Comparison of ENCODE assay signal across 8 cellular contexts in the genomic region with DNA sequence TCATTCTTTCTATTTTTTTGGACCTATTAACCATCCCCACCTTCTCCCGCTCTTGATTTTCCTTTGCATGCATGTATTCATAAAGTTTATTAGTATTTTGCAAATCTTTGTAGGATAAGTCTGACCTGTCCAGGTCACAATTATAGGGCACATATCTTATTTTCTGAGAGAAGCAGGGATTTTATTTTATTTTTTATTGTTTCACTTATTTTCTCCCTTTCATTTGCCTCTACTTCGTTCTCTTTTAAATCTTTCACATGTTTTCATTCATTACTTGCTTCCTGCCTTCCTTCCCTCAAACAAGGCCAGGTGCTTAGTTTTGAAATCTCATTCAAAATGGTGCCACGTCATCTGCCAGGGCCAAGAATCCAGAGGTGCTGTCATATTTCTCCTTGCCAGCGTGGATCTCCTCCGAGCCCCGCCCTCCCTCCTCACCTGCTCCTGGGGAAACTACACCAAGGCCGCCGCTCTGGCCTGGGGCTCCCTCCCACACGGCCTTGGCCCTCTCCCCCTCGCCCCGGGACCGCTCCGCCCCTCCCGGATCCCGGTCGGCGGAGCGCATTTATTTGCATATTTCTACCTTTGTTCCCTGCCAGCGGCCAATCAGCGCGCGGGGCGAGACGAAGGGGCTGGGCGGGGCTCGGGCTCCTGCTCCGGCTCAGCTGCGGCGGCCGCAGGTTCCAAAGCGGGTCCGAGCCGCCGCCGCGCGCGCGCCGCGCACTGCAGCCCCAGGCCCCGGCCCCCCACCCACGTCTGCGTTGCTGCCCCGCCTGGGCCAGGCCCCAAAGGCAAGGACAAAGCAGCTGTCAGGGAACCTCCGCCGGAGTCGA. TPM values are rescaled to one million over a fixed set of nuclear protein-coding genes. Genes with fewer than 3 reads are reported as not detected.
DNase-seq lines count a peak whose midpoint lies in the region; ATAC-seq and TF ChIP-seq lines count a peak whose summit lies in the region.

TSPAN13 (plus strand) TSS at position 654 of the 830 bp plus-strand sequence. CDS start 213 bp downstream, outside the sequence.

- H3K9me3 Mint-ChIP-seq in activated naive CD8-positive, alpha-beta T cell treated with anti-CD3 and anti-CD28 coated beads, Interleukin-2, amount 50 U/mL, for 24 hours = no peaks in the 10 kb centered on the region

- H3K36me3 Mint-ChIP-seq in activated naive CD8-positive, alpha-beta T cell treated with anti-CD3 and anti-CD28 coated beads, Interleukin-2, amount 50 U/mL, for 24 hours (ENCODE audit: low read depth) = no peaks in the 10 kb centered on the region

- H3K36me3 ChIP-seq in SJSA1 = no peaks in the 10 kb centered on the region
- H3K36me3 ChIP-seq in thoracic aorta = no peaks in the 10 kb centered on the region

- peaks cover 13% of the 10 kb centered on the region for H3K4me1 ChIP-seq in SJSA1 (replicated peaks)
- H3K4me1 ChIP-seq in thoracic aorta (ENCODE audit: control insufficient read depth in 1 of 2, low read depth in 2 of 2) = peaks cover 0 to 7% of the 10 kb centered on the region in 2 donors

- peak; percentile 85 for ATAC-seq in activated naive CD8-positive, alpha-beta T cell treated with anti-CD3 and anti-CD28 coated beads, Interleukin-2, amount 50 U/mL, for 24 hours
- ATAC-seq in Right ventricle myocardium inferior (peak; percentile 94), thoracic aorta (ENCODE audit: insufficient number of reproducible peaks, low FRiP score, low read depth) (no peak)

- H3K4me3 Mint-ChIP-seq in activated naive CD8-positive, alpha-beta T cell treated with anti-CD3 and anti-CD28 coated beads, Interleukin-2, amount 50 U/mL, for 24 hours = peak within 1 kb of the TSS; percentile 82

- peak within 1 kb of the TSS; percentile 40 for H3K27ac Mint-ChIP-seq in activated naive CD8-positive, alpha-beta T cell treated with anti-CD3 and anti-CD28 coated beads, Interleukin-2, amount 50 U/mL, for 24 hours

- H3K4me1 Mint-ChIP-seq in activated naive CD8-positive, alpha-beta T cell treated with anti-CD3 and anti-CD28 coated beads, Interleukin-2, amount 50 U/mL, for 24 hours = peaks cover 17% of the 10 kb centered on the region

- H3K27me3 ChIP-seq in SJSA1 (replicated peaks) (no peaks in the 10 kb centered on the region), thoracic aorta (replicated peaks; ENCODE audit: insufficient read depth) (no peaks in the 10 kb centered on the region)

- no peak for TF ChIP-seq CTCF in thoracic aorta (IDR thresholded peaks at IDR 0.05)

- no peaks in the 10 kb centered on the region for H3K9me3 ChIP-seq in SJSA1 (replicated peaks)
- no peaks in the 10 kb centered on the region for H3K9me3 ChIP-seq in thoracic aorta

- peaks cover 37% of the 10 kb centered on the region for H3K27me3 Mint-ChIP-seq in activated naive CD8-positive, alpha-beta T cell treated with anti-CD3 and anti-CD28 coated beads, Interleukin-2, amount 50 U/mL, for 24 hours

- DNase-seq in COR-L47 (lab: John Stamatoyannopoulos, UW) = peak; percentile 93
- DNase-seq in GOT3 (lab: John Stamatoyannopoulos, UW) = peak; percentile 24
- peak; percentile 60 for DNase-seq in NAMALWA (ENCODE audit: low spot score)
- peak; percentile 73 to 82 for DNase-seq in SJSA1 (ENCODE audit: low read depth in 1 of 2, low spot score in 2 of 2)
- DNase-seq in activated naive CD8-positive, alpha-beta T cell treated with anti-CD3 and anti-CD28 coated beads, Interleukin-2, amount 50 U/mL, for 24 hours = peak; percentile 75
- peak; percentile 86 for DNase-seq in Right ventricle myocardium inferior (ENCODE audit: missing footprints)
- peak; percentile 77 for DNase-seq in occipital lobe (lab: John Stamatoyannopoulos, UW)
- DNase-seq in thoracic aorta (ENCODE audit: low spot score) = no peak

- H3K4me3 ChIP-seq in SJSA1 (peak within 1 kb of the TSS; percentile 59), thoracic aorta (peak within 1 kb of the TSS; percentile 77)

- H3K27ac ChIP-seq in SJSA1 (peak within 1 kb of the TSS; percentile 28; the same call in 1 of the 2 replicates), thoracic aorta (no peak within 1 kb of the TSS)

- intact Hi-C loops in Right ventricle myocardium inferior (cut with DNase I) = no loop called here

RNA-seq across cellular contexts. Expression of gene TSPAN13, which starts in this region (rescaled TPM):
- 57.9 and 64.3 TPM in 2 replicates for total RNA-seq in SJSA1 (2014; rRNA removed; shearing (Covaris generic))
- total RNA-seq in Right ventricle myocardium inferior (16.7 TPM), occipital lobe (91.9 TPM), thoracic aorta (1 to 10 TPM; 1.5 to 6.4 TPM)
